10 cellular contexts compared by ENCODE assay signal in genomic region chr10:61751599-61751998, GRCh38.
DNase-seq lines count a peak whose midpoint lies in the region; ATAC-seq, FAIRE-seq and TF ChIP-seq lines count a peak whose summit lies in the region.
"Had no signal": no experiment of that assay in that cellular context is flagged by ENCODE, and none has a peak within 500 bp of the region (broad histone marks: within the 10 kb centered on the region; RNA-seq: fewer than 3 reads in every experiment).

No MANE protein-coding gene starts in this region.

- no peak for TF ChIP-seq POLR2A in endothelial cell of umbilical vein (IDR thresholded peaks at IDR 0.05; ENCODE audit: low read depth, low read length)

- H3K4me3 ChIP-seq in Jurkat, Clone E6-1 (ENCODE audit: low read length) = peak overlapping the region; percentile 17; the same call in 1 of the 2 replicates
- H3K4me3 ChIP-seq in endothelial cell of umbilical vein (replicated peaks in 1 of 3; ENCODE audit: insufficient read depth in 1 of 3, low read depth in 1 of 3, low read length in 3 of 3) = no peak overlapping the region
- H3K4me3 ChIP-seq: upper lobe of right lung had no signal

- no peak for ATAC-seq in activated naive CD8-positive, alpha-beta T cell treated with anti-CD3 and anti-CD28 coated beads, Interleukin-2, amount 10 ng/mL, durations not matched to agents 7 days and 5 days (ENCODE audit: low read depth)

- POLR2A ChIA-PET in activated naive CD8-positive, alpha-beta T cell treated with anti-CD3 and anti-CD28 coated beads, Interleukin-2, amount 10 ng/mL, durations not matched to agents 7 days and 5 days (lab: Charles Lee) = interaction anchor here (0.6 to 1.0 kb wide), 3 partner anchors 145 to 531 kb away, joined by 3 to 6 read pairs (median 4); no protein-coding TSS in a partner anchor
- POLR2A ChIA-PET in endothelial cell of umbilical vein (lab: Charles Lee) = no interaction called here

- H3K27me3 ChIP-seq in endothelial cell of umbilical vein (ENCODE audit: control insufficient read depth in 2 of 2, insufficient read depth in 2 of 2, low read length in 2 of 2) = no peaks in the 10 kb centered on the region
- H3K27me3 ChIP-seq: upper lobe of right lung had no signal

- no peak for FAIRE-seq in endothelial cell of umbilical vein (lab: Jason Lieb, UNC)

- H3K27ac ChIP-seq in endothelial cell of umbilical vein (ENCODE audit: insufficient read depth, low read depth, low read length) = peak overlapping the region; percentile 38
- H3K27ac ChIP-seq: upper lobe of right lung had no signal

- H3K4me2 ChIP-seq in endothelial cell of umbilical vein (ENCODE audit: insufficient read depth, low read length) = peak overlapping the region; percentile 49

- H3K79me2 ChIP-seq in endothelial cell of umbilical vein (ENCODE audit: control insufficient read depth, insufficient read depth, low read length) = no peaks in the 10 kb centered on the region

- H3K4me1 Mint-ChIP-seq in activated naive CD8-positive, alpha-beta T cell treated with anti-CD3 and anti-CD28 coated beads, Interleukin-2, amount 10 ng/mL, durations not matched to agents 7 days and 5 days = peaks cover 20% of the 10 kb centered on the region
- peaks cover 21% of the 10 kb centered on the region for H3K4me1 Mint-ChIP-seq in activated naive CD8-positive, alpha-beta T cell treated with anti-CD3 and anti-CD28 coated beads for 36 hours
- peaks cover 37% of the 10 kb centered on the region for H3K4me1 Mint-ChIP-seq in type B pancreatic cell (ENCODE audit: unreplicated experiment)

- H3K9ac ChIP-seq in endothelial cell of umbilical vein (replicated peaks; ENCODE audit: extremely low read depth, insufficient read depth, low read length) = no peak overlapping the region

- no peaks in the 10 kb centered on the region for H3K9me3 Mint-ChIP-seq in activated naive CD8-positive, alpha-beta T cell treated with anti-CD3 and anti-CD28 coated beads, Interleukin-2, amount 10 ng/mL, durations not matched to agents 7 days and 5 days
- no peaks in the 10 kb centered on the region for H3K9me3 Mint-ChIP-seq in activated naive CD8-positive, alpha-beta T cell treated with anti-CD3 and anti-CD28 coated beads for 36 hours
- peaks cover 4% of the 10 kb centered on the region for H3K9me3 Mint-ChIP-seq in type B pancreatic cell

- peaks cover 3% of the 10 kb centered on the region for H3K27me3 Mint-ChIP-seq in activated naive CD8-positive, alpha-beta T cell treated with anti-CD3 and anti-CD28 coated beads, Interleukin-2, amount 10 ng/mL, durations not matched to agents 7 days and 5 days
- H3K27me3 Mint-ChIP-seq in activated naive CD8-positive, alpha-beta T cell treated with anti-CD3 and anti-CD28 coated beads for 36 hours = no peaks in the 10 kb centered on the region
- no peaks in the 10 kb centered on the region for H3K27me3 Mint-ChIP-seq in type B pancreatic cell

- BruUV-seq in endothelial cell of umbilical vein (replicated peaks; lab: Mats Ljungman, UMichigan) = TSS peak; percentile 59

- intact Hi-C loops in endothelial cell of umbilical vein (cut with micrococcal nuclease) = loop anchor here (1.0 to 5.0 kb wide), 7 partner anchors 41 to 494 kb away; no protein-coding TSS in a partner anchor

- TF ChIP-seq CTCF in endothelial cell of umbilical vein (IDR thresholded peaks at IDR 0.05; ENCODE audit: extremely low read depth in 1 of 2, insufficient read depth in 1 of 2, low read depth in 1 of 2, low read length in 2 of 2) (no peak), type B pancreatic cell (conservative IDR thresholded peaks at IDR 0.05) (no peak)

- no peaks in the 10 kb centered on the region for H4K20me1 ChIP-seq in endothelial cell of umbilical vein (replicated peaks; ENCODE audit: control insufficient read depth, extremely low read depth, insufficient read depth, low read length)

- no peaks in the 10 kb centered on the region for H3K9me1 ChIP-seq in endothelial cell of umbilical vein (replicated peaks; ENCODE audit: control insufficient read depth, extremely low read depth, insufficient read depth, low read length)

- peaks cover 3% of the 10 kb centered on the region for H3K36me3 Mint-ChIP-seq in activated naive CD8-positive, alpha-beta T cell treated with anti-CD3 and anti-CD28 coated beads, Interleukin-2, amount 10 ng/mL, durations not matched to agents 7 days and 5 days
- no peaks in the 10 kb centered on the region for H3K36me3 Mint-ChIP-seq in activated naive CD8-positive, alpha-beta T cell treated with anti-CD3 and anti-CD28 coated beads for 36 hours
- peaks cover 3% of the 10 kb centered on the region for H3K36me3 Mint-ChIP-seq in type B pancreatic cell

- H3K4me3 Mint-ChIP-seq in activated naive CD8-positive, alpha-beta T cell treated with anti-CD3 and anti-CD28 coated beads, Interleukin-2, amount 10 ng/mL, durations not matched to agents 7 days and 5 days = no peak overlapping the region
- H3K4me3 Mint-ChIP-seq in activated naive CD8-positive, alpha-beta T cell treated with anti-CD3 and anti-CD28 coated beads for 36 hours = no peak overlapping the region
- peak overlapping the region; percentile 74 for H3K4me3 Mint-ChIP-seq in type B pancreatic cell

- CTCF ChIA-PET in endothelial cell of umbilical vein (lab: Charles Lee) = interaction anchor here (0.6 to 4.7 kb wide), 35 partner anchors 10 to 931 kb away, joined by 3 to 165 read pairs (median 5); partner anchors contain the start of gene ARID5B

- H2AFZ ChIP-seq in endothelial cell of umbilical vein (ENCODE audit: low read depth, low read length) = no peak overlapping the region

- no peaks in the 10 kb centered on the region for H3K36me3 ChIP-seq in endothelial cell of umbilical vein (ENCODE audit: control insufficient read depth in 2 of 2, extremely low read depth in 1 of 2, insufficient read depth in 2 of 2, low read length in 2 of 2)
- H3K36me3 ChIP-seq: upper lobe of right lung had no signal

- dilution Hi-C loops in endothelial cell of umbilical vein (cut with MboI; ENCODE audit: extremely low pct_ligation_motif_present, low sequenced_read_pairs) = no loop called here

- DNase-seq in activated naive CD8-positive, alpha-beta T cell treated with anti-CD3 and anti-CD28 coated beads, Interleukin-2, amount 10 ng/mL, durations not matched to agents 7 days and 5 days = no peak
- no peak for DNase-seq in activated naive CD8-positive, alpha-beta T cell treated with anti-CD3 and anti-CD28 coated beads for 36 hours
- no peak for DNase-seq in Jurkat, Clone E6-1 (ENCODE audit: low read depth, low spot score)
- peak; percentile 4 for DNase-seq in endothelial cell of umbilical vein (ENCODE audit: low read depth, low spot score)
- DNase-seq in type B pancreatic cell (ENCODE audit: extremely low spot score, unreplicated experiment) = no peak
- DNase-seq in nucleus accumbens (lab: John Stamatoyannopoulos, UW) = no peak
- DNase-seq in midbrain (lab: John Stamatoyannopoulos, UW) = no peak
- no peak for DNase-seq in kidney tubule cell (ENCODE audit: low spot score)
- DNase-seq: activated gamma-delta T cell had no signal

- H3K9me3 ChIP-seq in endothelial cell of umbilical vein (replicated peaks; ENCODE audit: control insufficient read depth, insufficient read depth, low read length) = no peaks in the 10 kb centered on the region
- H3K9me3 ChIP-seq: upper lobe of right lung had no signal

- H3K4me1 ChIP-seq in endothelial cell of umbilical vein (ENCODE audit: control insufficient read depth, extremely low read depth, insufficient read depth, low read length) = peaks cover 18% of the 10 kb centered on the region

- peak overlapping the region; percentile 13 for H3K27ac Mint-ChIP-seq in activated naive CD8-positive, alpha-beta T cell treated with anti-CD3 and anti-CD28 coated beads, Interleukin-2, amount 10 ng/mL, durations not matched to agents 7 days and 5 days
- no peak overlapping the region for H3K27ac Mint-ChIP-seq in activated naive CD8-positive, alpha-beta T cell treated with anti-CD3 and anti-CD28 coated beads for 36 hours
- peak overlapping the region; percentile 97 for H3K27ac Mint-ChIP-seq in type B pancreatic cell

TF ChIP-seq in endothelial cell of umbilical vein, 7 proteins besides CTCF, POLR2A, EP300 and RAD21:
- TF ChIP-seq GATA2 (IDR thresholded peaks at IDR 0.05; ENCODE audit: insufficient read depth, insufficient read length, low read depth, low read length) = no peak
- no peak for TF ChIP-seq MYC (IDR thresholded peaks at IDR 0.05; ENCODE audit: low read depth, low read length)
- no peak for TF ChIP-seq POLR2AphosphoS5 (IDR thresholded peaks at IDR 0.05; ENCODE audit: insufficient read depth, low read depth, low read length)
- TF ChIP-seq MAX (IDR thresholded peaks at IDR 0.05; ENCODE audit: insufficient read depth, insufficient read length) = no peak
- no peak for TF ChIP-seq EZH2 (IDR thresholded peaks at IDR 0.05; ENCODE audit: borderline replicate concordance, low read depth, low read length, severe bottlenecking)
- no peak for TF ChIP-seq FOS (IDR thresholded peaks at IDR 0.05; ENCODE audit: borderline replicate concordance, insufficient read depth, low read length)
